ENCODE assay signal across 24 cellular contexts in genomic region chr4:116374815-116375214, GRCh38.
"Had no signal": no experiment of that assay in that cellular context is flagged by ENCODE, and none has a peak within 500 bp of the region (broad histone marks: within the 10 kb centered on the region; RNA-seq: fewer than 3 reads in every experiment).

No MANE protein-coding gene starts in this region.

- H3K27ac Mint-ChIP-seq: activated CD4-positive, alpha-beta T cell treated with anti-CD3 and anti-CD28 coated beads for 36 hours; activated CD8-positive, alpha-beta memory T cell treated with anti-CD3 and anti-CD28 coated beads, Interleukin-2, amount 10 ng/mL, durations not matched to agents 7 days and 5 days; activated naive CD8-positive, alpha-beta T cell treated with anti-CD3 and anti-CD28 coated beads for 36 hours; activated T-helper 17 cell treated with anti-CD3 and anti-CD28 coated beads, Interleukin-2, amount 50 U/mL, for 72 hours; endodermal cell; naive thymus-derived CD4-positive, alpha-beta T cell; stimulated activated effector memory CD8-positive, alpha-beta T cell treated with anti-CD3 and anti-CD28 coated beads, Interleukin-12 subunit alpha, Interleukin-12 subunit beta, amount 100 ng/mL, for 72 hours; type B pancreatic cell; WTC11 had no signal

- H3K9me3 ChIP-seq: mucosa of descending colon, pancreas, right lobe of liver had no signal

- H3K4me3 Mint-ChIP-seq: activated CD4-positive, alpha-beta T cell treated with anti-CD3 and anti-CD28 coated beads for 36 hours; activated CD8-positive, alpha-beta memory T cell treated with anti-CD3 and anti-CD28 coated beads, Interleukin-2, amount 10 ng/mL, durations not matched to agents 7 days and 5 days; activated naive CD8-positive, alpha-beta T cell treated with anti-CD3 and anti-CD28 coated beads for 36 hours; activated T-helper 17 cell treated with anti-CD3 and anti-CD28 coated beads, Interleukin-2, amount 50 U/mL, for 72 hours; endodermal cell; naive thymus-derived CD4-positive, alpha-beta T cell; stimulated activated effector memory CD8-positive, alpha-beta T cell treated with anti-CD3 and anti-CD28 coated beads, Interleukin-12 subunit alpha, Interleukin-12 subunit beta, amount 100 ng/mL, for 72 hours; type B pancreatic cell; WTC11 had no signal

- H3K27me3 Mint-ChIP-seq: activated CD4-positive, alpha-beta T cell treated with anti-CD3 and anti-CD28 coated beads for 36 hours; activated CD8-positive, alpha-beta memory T cell treated with anti-CD3 and anti-CD28 coated beads, Interleukin-2, amount 10 ng/mL, durations not matched to agents 7 days and 5 days; activated naive CD8-positive, alpha-beta T cell treated with anti-CD3 and anti-CD28 coated beads for 36 hours; activated T-helper 17 cell treated with anti-CD3 and anti-CD28 coated beads, Interleukin-2, amount 50 U/mL, for 72 hours; naive thymus-derived CD4-positive, alpha-beta T cell; type B pancreatic cell had no signal

- H3K79me2 ChIP-seq: hepatocyte had no signal

- ATAC-seq: activated CD4-positive, alpha-beta T cell treated with anti-CD3 and anti-CD28 coated beads for 36 hours; activated CD8-positive, alpha-beta memory T cell treated with anti-CD3 and anti-CD28 coated beads, Interleukin-2, amount 10 ng/mL, durations not matched to agents 7 days and 5 days; activated T-helper 17 cell treated with anti-CD3 and anti-CD28 coated beads, Interleukin-2, amount 50 U/mL, for 72 hours; mucosa of descending colon; naive thymus-derived CD4-positive, alpha-beta T cell; pancreas; right lobe of liver; stimulated activated effector memory CD8-positive, alpha-beta T cell treated with anti-CD3 and anti-CD28 coated beads, Interleukin-12 subunit alpha, Interleukin-12 subunit beta, amount 100 ng/mL, for 72 hours; WTC11 had no signal

- H3K27me3 ChIP-seq: cardiac muscle cell, hepatocyte, pancreas, right lobe of liver, stomach had no signal

- H3K4me1 Mint-ChIP-seq: activated CD4-positive, alpha-beta T cell treated with anti-CD3 and anti-CD28 coated beads for 36 hours; activated CD8-positive, alpha-beta memory T cell treated with anti-CD3 and anti-CD28 coated beads, Interleukin-2, amount 10 ng/mL, durations not matched to agents 7 days and 5 days; activated naive CD8-positive, alpha-beta T cell treated with anti-CD3 and anti-CD28 coated beads for 36 hours; activated T-helper 17 cell treated with anti-CD3 and anti-CD28 coated beads, Interleukin-2, amount 50 U/mL, for 72 hours; endodermal cell; naive thymus-derived CD4-positive, alpha-beta T cell; stimulated activated effector memory CD8-positive, alpha-beta T cell treated with anti-CD3 and anti-CD28 coated beads, Interleukin-12 subunit alpha, Interleukin-12 subunit beta, amount 100 ng/mL, for 72 hours; WTC11 had no signal

- H3K36me3 Mint-ChIP-seq: activated CD8-positive, alpha-beta memory T cell treated with anti-CD3 and anti-CD28 coated beads, Interleukin-2, amount 10 ng/mL, durations not matched to agents 7 days and 5 days; activated naive CD8-positive, alpha-beta T cell treated with anti-CD3 and anti-CD28 coated beads for 36 hours; naive thymus-derived CD4-positive, alpha-beta T cell; stimulated activated effector memory CD8-positive, alpha-beta T cell treated with anti-CD3 and anti-CD28 coated beads, Interleukin-12 subunit alpha, Interleukin-12 subunit beta, amount 100 ng/mL, for 72 hours; type B pancreatic cell; WTC11 had no signal

- H3K4me2 ChIP-seq: hepatocyte had no signal

- DNase-seq: activated CD4-positive, alpha-beta T cell treated with anti-CD3 and anti-CD28 coated beads for 36 hours; activated CD4-positive, alpha-beta T cell treated with anti-CD3 and anti-CD28 coated beads, Interleukin-2, amount 50 U/mL, for 48 hours; activated CD8-positive, alpha-beta memory T cell treated with anti-CD3 and anti-CD28 coated beads, Interleukin-2, amount 10 ng/mL, durations not matched to agents 7 days and 5 days; activated naive CD4-positive, alpha-beta T cell; activated naive CD8-positive, alpha-beta T cell treated with anti-CD3 and anti-CD28 coated beads for 36 hours; activated T-cell treated with anti-CD3 and anti-CD28 coated beads, Interleukin-2, amount 50 U/mL, for 1 hour; amniotic stem cell; endodermal cell; foreskin fibroblast; mesenchymal stem cell; mucosa of descending colon; naive thymus-derived CD4-positive, alpha-beta T cell; pancreas; right lobe of liver; small intestine; stimulated activated CD4-positive, alpha-beta T cell treated with anti-CD3 and anti-CD28 coated beads, Interleukin-4, amount 100 ng/mL, for 24 hours; stomach had no signal

- H2AFZ ChIP-seq: hepatocyte had no signal

- H3K27ac ChIP-seq: cardiac muscle cell, epithelial cell of prostate, hepatocyte, pancreas, right lobe of liver, stomach had no signal

- H3K4me1 ChIP-seq: pancreas, right lobe of liver, stomach had no signal

- H3K9me3 Mint-ChIP-seq: activated naive CD8-positive, alpha-beta T cell treated with anti-CD3 and anti-CD28 coated beads for 36 hours; activated T-helper 17 cell treated with anti-CD3 and anti-CD28 coated beads, Interleukin-2, amount 50 U/mL, for 72 hours; endodermal cell; type B pancreatic cell had no signal
